8 cellular contexts compared by ENCODE assay signal in the genomic region with DNA sequence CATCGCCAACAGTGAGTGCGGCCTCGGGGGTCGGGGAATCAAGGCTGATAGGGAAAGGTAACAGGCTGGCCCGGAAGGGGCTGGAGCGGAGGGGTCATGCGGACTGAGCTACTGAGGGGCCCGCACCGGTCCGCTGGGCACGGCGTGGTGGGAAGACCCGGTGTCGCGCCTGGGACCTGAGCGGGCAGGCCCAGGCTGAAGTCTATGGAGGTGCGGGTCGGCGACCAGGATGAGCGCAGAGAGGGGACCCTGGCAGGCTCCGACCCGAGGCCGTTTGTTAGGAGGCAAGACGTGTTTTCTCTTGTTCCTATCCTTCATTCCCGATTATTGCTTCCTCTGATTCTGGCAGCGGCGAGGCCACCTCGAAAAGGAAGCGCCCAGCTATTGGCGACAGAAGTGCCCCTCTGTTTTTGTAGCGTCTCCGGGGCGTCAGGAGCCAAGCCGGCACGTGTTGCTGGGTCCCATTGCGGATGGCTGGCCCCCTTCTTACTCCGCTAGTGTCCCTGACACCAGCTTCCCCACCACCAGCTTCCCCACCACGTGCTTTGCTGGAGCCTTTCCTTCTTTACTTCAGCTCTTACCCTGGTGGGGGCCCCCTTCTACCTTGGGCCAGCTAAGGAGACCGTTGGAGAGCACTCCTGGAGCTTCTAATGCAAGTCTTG. TPM values are rescaled to one million over a fixed set of nuclear protein-coding genes. Genes with fewer than 3 reads are reported as not detected.
A peak's percentile ranks its signal among the peaks of the same experiment; 100 is the strongest.
DNase-seq lines count a peak whose midpoint lies in the region; ATAC-seq and TF ChIP-seq lines count a peak whose summit lies in the region.

No MANE protein-coding gene starts in this region.

- H3K36me3 Mint-ChIP-seq in natural killer cell, result no peaks in the 10 kb centered on the region

- no peak for TF ChIP-seq CTCF in WERI-Rb-1 (IDR thresholded peaks at IDR 0.05; ENCODE audit: low read depth, low read length)
- no peak for TF ChIP-seq CTCF in epithelial cell of esophagus (IDR thresholded peaks at IDR 0.05; ENCODE audit: insufficient read depth, low read depth, low read length, missing control alignments)
- TF ChIP-seq CTCF in natural killer cell (IDR thresholded peaks at IDR 0.05), result no peak

- H3K36me3 ChIP-seq in WERI-Rb-1, result peaks cover 52% of the 10 kb centered on the region

- no peaks in the 10 kb centered on the region for H3K27me3 ChIP-seq in WERI-Rb-1 (ENCODE audit: insufficient read depth, low read depth, severe bottlenecking)

- peak overlapping the region; percentile 100 for H3K4me3 Mint-ChIP-seq in natural killer cell

- no peaks in the 10 kb centered on the region for H3K9me3 ChIP-seq in WERI-Rb-1 (ENCODE audit: severe bottlenecking)

- peak; percentile 1 to 5 for ATAC-seq in activated CD4-positive, CD25-positive, alpha-beta regulatory T cell treated with anti-CD3 and anti-CD28 coated beads, Interleukin-2, amount 50 U/mL, for 24 hours
- ATAC-seq in HG03175 (IDR thresholded peaks at IDR 0.05; ENCODE audit: unreplicated experiment), result peak; percentile 17
- peak; percentile 8 to 17 (median 10) for ATAC-seq in natural killer cell

- H3K9me3 Mint-ChIP-seq in natural killer cell, result no peaks in the 10 kb centered on the region

- H3K27ac ChIP-seq in WERI-Rb-1, result peak overlapping the region; percentile 93

- H3K27ac Mint-ChIP-seq in natural killer cell, result peak overlapping the region; percentile 97 to 99

- intact Hi-C loops in natural killer cell (cut with micrococcal nuclease), result loop anchor here (1.0 to 5.0 kb wide), 5 partner anchors 11 to 288 kb away; a partner anchor contains a TSS

- peaks cover 52 to 56% of the 10 kb centered on the region in 2 donors for H3K4me1 Mint-ChIP-seq in natural killer cell

- no peaks in the 10 kb centered on the region for H3K27me3 Mint-ChIP-seq in natural killer cell (ENCODE audit: low read depth in 2 of 2)

- H3K4me3 ChIP-seq in WERI-Rb-1 (ENCODE audit: low read depth, low read length), result peak overlapping the region; percentile 70
- H3K4me3 ChIP-seq in epithelial cell of esophagus (ENCODE audit: low read length), result peak overlapping the region; percentile 91

- no peak for DNase-seq in activated CD4-positive, CD25-positive, alpha-beta regulatory T cell treated with anti-CD3 and anti-CD28 coated beads, Interleukin-2, amount 50 U/mL, for 72 hours
- DNase-seq in WERI-Rb-1, result no peak
- peak; percentile 39 for DNase-seq in epithelial cell of esophagus (ENCODE audit: low read depth)
- DNase-seq in natural killer cell, result no peak
- no peak for DNase-seq in GOT3 (lab: John Stamatoyannopoulos, UW)
- DNase-seq in superior temporal gyrus (ENCODE audit: extremely low spot score), result no peak

RNA-seq across cellular contexts. Expression of a gene that starts 0.6 kb away (rescaled TPM):
- 10 to 100 TPM; 78.5 to 86.4 (median 79.7) TPM for total RNA-seq in natural killer cell

RNA-seq across cellular contexts. Expression of a gene that starts 11.5 kb away (rescaled TPM):
- total RNA-seq in natural killer cell, result 1,000 to 10,000 TPM; 2,342 to 3,083 (median 3,009) TPM

RNA-seq across cellular contexts. Expression of a gene that starts 13.1 kb away (rescaled TPM):
- total RNA-seq in natural killer cell, result 10 to 100 TPM; 12.0 to 24.3 (median 16.2) TPM

RNA-seq across cellular contexts. Expression of a gene that starts 23.1 kb away (rescaled TPM):
- 100 to 1,000 TPM; 198 to 215 (median 199) TPM for total RNA-seq in natural killer cell

RNA-seq across cellular contexts. Expression of a gene that starts 25.0 kb away (rescaled TPM):
- total RNA-seq in natural killer cell, result under 1 TPM in 2 of 3 donors, not detected in 1; 0.26 to 0.66 TPM
